1 cellular context compared by ENCODE assay signal in the genomic region with DNA sequence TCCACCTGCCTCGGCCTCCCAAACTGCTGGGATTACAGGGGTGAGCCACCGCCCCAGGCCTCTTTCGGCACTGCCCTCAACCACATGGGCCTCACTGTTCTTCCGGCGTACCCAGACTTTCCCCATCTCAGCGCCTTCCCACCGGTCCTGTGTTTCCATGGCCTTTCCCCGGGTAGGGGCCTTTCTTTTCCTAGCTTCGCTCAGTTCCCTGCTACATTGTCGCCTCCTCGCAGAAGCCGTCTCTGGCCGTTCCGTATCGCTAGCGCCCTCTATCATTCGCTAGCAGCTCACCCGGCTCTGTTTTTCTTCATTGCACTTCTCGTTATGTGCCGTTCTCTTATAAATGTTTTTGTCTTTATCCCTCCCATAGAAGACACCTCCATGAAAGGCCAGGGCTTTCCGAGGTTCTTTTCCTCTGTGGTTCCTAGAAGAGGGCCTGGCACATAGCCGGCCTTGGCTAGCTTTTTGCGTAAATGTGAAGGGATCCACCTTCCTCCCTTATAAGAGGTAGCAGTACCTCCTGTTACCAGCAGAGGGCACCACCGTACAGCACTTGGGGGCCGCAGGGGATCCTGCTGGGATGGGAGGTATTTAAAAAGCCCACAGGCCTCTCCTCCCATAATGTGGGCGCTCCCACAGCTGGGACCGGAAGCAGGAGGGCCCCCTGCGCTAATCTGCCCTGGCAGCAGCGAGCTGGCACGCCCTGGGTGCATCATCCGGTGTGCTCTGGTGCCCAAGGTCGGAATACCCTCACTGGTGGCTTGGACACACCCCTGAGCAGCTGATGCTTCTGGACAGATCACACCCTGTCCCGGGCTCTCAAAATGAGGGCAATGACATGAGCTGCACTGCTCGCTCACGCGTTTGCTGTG.
TF ChIP-seq lines count a peak whose summit lies in the region.

No MANE protein-coding gene starts in this region.

TF ChIP-seq in HepG2, 621 proteins besides CTCF, POLR2A, EP300 and RAD21 (continued from another document and continues in another):
- TF ChIP-seq ZNF256 (CRISPR knock-in tag; conservative IDR thresholded peaks at IDR 0.05): no peak
- TF ChIP-seq GABPB1 (CRISPR knock-in tag; IDR thresholded peaks at IDR 0.05): peak; percentile 54; the same call in 1 of the 2 replicates
- TF ChIP-seq, protein P1, sequence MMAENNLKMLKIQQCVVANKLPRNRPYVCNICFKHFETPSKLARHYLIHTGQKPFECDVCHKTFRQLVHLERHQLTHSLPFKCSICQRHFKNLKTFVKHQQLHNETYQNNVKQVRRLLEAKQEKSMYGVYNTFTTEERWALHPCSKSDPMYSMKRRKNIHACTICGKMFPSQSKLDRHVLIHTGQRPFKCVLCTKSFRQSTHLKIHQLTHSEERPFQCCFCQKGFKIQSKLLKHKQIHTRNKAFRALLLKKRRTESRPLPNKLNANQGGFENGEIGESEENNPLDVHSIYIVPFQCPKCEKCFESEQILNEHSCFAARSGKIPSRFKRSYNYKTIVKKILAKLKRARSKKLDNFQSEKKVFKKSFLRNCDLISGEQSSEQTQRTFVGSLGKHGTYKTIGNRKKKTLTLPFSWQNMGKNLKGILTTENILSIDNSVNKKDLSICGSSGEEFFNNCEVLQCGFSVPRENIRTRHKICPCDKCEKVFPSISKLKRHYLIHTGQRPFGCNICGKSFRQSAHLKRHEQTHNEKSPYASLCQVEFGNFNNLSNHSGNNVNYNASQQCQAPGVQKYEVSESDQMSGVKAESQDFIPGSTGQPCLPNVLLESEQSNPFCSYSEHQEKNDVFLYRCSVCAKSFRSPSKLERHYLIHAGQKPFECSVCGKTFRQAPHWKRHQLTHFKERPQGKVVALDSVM (CRISPR knock-in tag; IDR thresholded peaks at IDR 0.05): peak; percentile 53
- TF ChIP-seq FOXK1 (CRISPR knock-in tag; IDR thresholded peaks at IDR 0.05; ENCODE audit: borderline replicate concordance, low read depth): no peak
- no peak for TF ChIP-seq ZNF281 (CRISPR knock-in tag; IDR thresholded peaks at IDR 0.05; ENCODE audit: borderline replicate concordance)
- peak; percentile 57; the same call in 1 of the 2 replicates for TF ChIP-seq ZNF503 (CRISPR knock-in tag; IDR thresholded peaks at IDR 0.05)
- TF ChIP-seq ZNF644 (CRISPR knock-in tag; IDR thresholded peaks at IDR 0.05; ENCODE audit: low read depth): no peak
- 0 out of 2 replicates have a peak, but pooled peaks have one; percentile 20 for TF ChIP-seq ZNF121 (CRISPR knock-in tag; IDR thresholded peaks at IDR 0.05)
- TF ChIP-seq ARHGAP35 (CRISPR knock-in tag; IDR thresholded peaks at IDR 0.05; ENCODE audit: borderline replicate concordance): no peak
- no peak for TF ChIP-seq ZNF10 (CRISPR knock-in tag; IDR thresholded peaks at IDR 0.05; ENCODE audit: borderline replicate concordance, low read depth)
- TF ChIP-seq SKI (IDR thresholded peaks at IDR 0.05; ENCODE audit: partially characterized antibody): no peak
- peak; percentile 39; the same call in 1 of the 2 replicates for TF ChIP-seq KDM4B (CRISPR knock-in tag; IDR thresholded peaks at IDR 0.05)
- no peak for TF ChIP-seq ZNF44 (CRISPR knock-in tag; IDR thresholded peaks at IDR 0.05)
- no peak for TF ChIP-seq ZNF558 (CRISPR knock-in tag; IDR thresholded peaks at IDR 0.05; ENCODE audit: borderline replicate concordance)
- 0 out of 2 replicates have a peak, but pooled peaks have one; percentile 38 for TF ChIP-seq YEATS2 (CRISPR knock-in tag; IDR thresholded peaks at IDR 0.05; ENCODE audit: borderline replicate concordance)
- TF ChIP-seq ZSCAN29 (CRISPR knock-in tag; conservative IDR thresholded peaks at IDR 0.05): 0 out of 2 replicates have a peak, but pooled peaks have one; percentile 25
- TF ChIP-seq, protein P2, sequence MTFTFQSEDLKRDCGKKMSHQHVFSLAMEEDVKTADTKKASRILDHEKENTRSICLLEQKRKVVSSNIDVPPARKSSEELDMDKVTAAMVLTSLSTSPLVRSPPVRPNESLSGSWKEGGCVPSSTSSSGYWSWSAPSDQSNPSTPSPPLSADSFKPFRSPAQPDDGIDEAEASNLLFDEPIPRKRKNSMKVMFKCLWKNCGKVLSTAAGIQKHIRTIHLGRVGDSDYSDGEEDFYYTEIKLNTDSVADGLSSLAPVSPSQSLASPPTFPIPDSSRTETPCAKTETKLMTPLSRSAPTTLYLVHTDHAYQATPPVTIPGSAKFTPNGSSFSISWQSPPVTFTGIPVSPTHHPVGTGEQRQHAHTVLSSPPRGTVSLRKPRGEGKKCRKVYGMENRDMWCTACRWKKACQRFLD (CRISPR knock-in tag; IDR thresholded peaks at IDR 0.05; ENCODE audit: borderline replicate concordance): 0 out of 2 replicates have a peak, but pooled peaks have one; percentile 12
- peak; percentile 36; the same call in 1 of the 2 replicates for TF ChIP-seq PHF8 (CRISPR knock-in tag; IDR thresholded peaks at IDR 0.05)
- TF ChIP-seq HNF4G (IDR thresholded peaks at IDR 0.05; ENCODE audit: borderline replicate concordance, low read depth, low read length): no peak
- TF ChIP-seq HNF4G (CRISPR knock-in tag; IDR thresholded peaks at IDR 0.05; ENCODE audit: borderline replicate concordance, low read depth): no peak
- no peak for TF ChIP-seq PHF5A (CRISPR knock-in tag; IDR thresholded peaks at IDR 0.05; ENCODE audit: low read depth, unreplicated experiment)
- TF ChIP-seq KAT7 (CRISPR knock-in tag; IDR thresholded peaks at IDR 0.05; ENCODE audit: borderline replicate concordance): peak; percentile 28; the same call in 1 of the 2 replicates
- TF ChIP-seq ZIK1 (CRISPR knock-in tag; IDR thresholded peaks at IDR 0.05; ENCODE audit: borderline replicate concordance, low read depth): peak; percentile 50; the same call in 1 of the 2 replicates
- no peak for TF ChIP-seq ESRRA (CRISPR knock-in tag; IDR thresholded peaks at IDR 0.05; ENCODE audit: low read depth)
- no peak for TF ChIP-seq MXD1 (CRISPR knock-in tag; IDR thresholded peaks at IDR 0.05)
- no peak for TF ChIP-seq ELF4 (CRISPR knock-in tag; IDR thresholded peaks at IDR 0.05; ENCODE audit: borderline replicate concordance)
- no peak for TF ChIP-seq NFKB2 (CRISPR knock-in tag; IDR thresholded peaks at IDR 0.05; ENCODE audit: borderline replicate concordance)
- TF ChIP-seq NFE2L2 (IDR thresholded peaks at IDR 0.05; ENCODE audit: low read length): no peak
- no peak for TF ChIP-seq TIGD3 (CRISPR knock-in tag; IDR thresholded peaks at IDR 0.05; ENCODE audit: borderline replicate concordance)
- 0 out of 2 replicates have a peak, but pooled peaks have one; percentile 40 for TF ChIP-seq ZFP37 (CRISPR knock-in tag; IDR thresholded peaks at IDR 0.05; ENCODE audit: borderline replicate concordance)
- TF ChIP-seq ZNF577 (CRISPR knock-in tag; IDR thresholded peaks at IDR 0.05; ENCODE audit: borderline replicate concordance, low read depth): no peak
- TF ChIP-seq ZNF614 (CRISPR knock-in tag; IDR thresholded peaks at IDR 0.05; ENCODE audit: borderline replicate concordance): no peak
- TF ChIP-seq PITX1 (CRISPR knock-in tag; IDR thresholded peaks at IDR 0.05): no peak; the same call in 1 of the 2 replicates
- TF ChIP-seq MTF1 (CRISPR knock-in tag; IDR thresholded peaks at IDR 0.05): no peak
- no peak for TF ChIP-seq TEAD3 (CRISPR knock-in tag; optimal IDR thresholded peaks at IDR 0.05; ENCODE audit: borderline replicate concordance)
- no peak for TF ChIP-seq ZNF431 (CRISPR knock-in tag; IDR thresholded peaks at IDR 0.05; ENCODE audit: borderline replicate concordance, low read depth)
- no peak for TF ChIP-seq TBP (CRISPR knock-in tag; IDR thresholded peaks at IDR 0.05)
- peak; percentile 19; the same call in 1 of the 2 replicates for TF ChIP-seq ISL2 (CRISPR knock-in tag; IDR thresholded peaks at IDR 0.05)
- TF ChIP-seq FIP1L1 (IDR thresholded peaks at IDR 0.05; ENCODE audit: borderline replicate concordance, insufficient read depth, low read depth, low read length): no peak
- peak; percentile 43; the same call in 1 of the 2 replicates for TF ChIP-seq ELF3 (CRISPR knock-in tag; IDR thresholded peaks at IDR 0.05)
- no peak for TF ChIP-seq MLLT10 (CRISPR knock-in tag; IDR thresholded peaks at IDR 0.05)
- no peak for TF ChIP-seq DDIT3 (CRISPR knock-in tag; IDR thresholded peaks at IDR 0.05)
- TF ChIP-seq ZNF850 (CRISPR knock-in tag; conservative IDR thresholded peaks at IDR 0.05): no peak
- TF ChIP-seq ZNF629 (CRISPR knock-in tag; conservative IDR thresholded peaks at IDR 0.05): no peak
- TF ChIP-seq ZBTB39 (CRISPR knock-in tag; IDR thresholded peaks at IDR 0.05): no peak
- TF ChIP-seq ZNF333 (CRISPR knock-in tag; IDR thresholded peaks at IDR 0.05; ENCODE audit: borderline replicate concordance): no peak
- TF ChIP-seq SRSF9 (IDR thresholded peaks at IDR 0.05; ENCODE audit: borderline replicate concordance, insufficient read depth, low read depth, low read length, poor library complexity, severe bottlenecking): no peak
- TF ChIP-seq ZNF350 (CRISPR knock-in tag; IDR thresholded peaks at IDR 0.05; ENCODE audit: borderline replicate concordance, low read depth): peak; percentile 31; the same call in 1 of the 2 replicates
- TF ChIP-seq XRCC5 (optimal IDR thresholded peaks at IDR 0.05; ENCODE audit: low read length): peak; percentile 86
